12 cellular contexts compared by ENCODE assay signal in genomic region chr19:35196872-35197271, GRCh38. TPM values are rescaled to one million over a fixed set of nuclear protein-coding genes. Genes with fewer than 3 reads are reported as not detected.
"Had no signal": no experiment of that assay in that cellular context is flagged by ENCODE, and none has a peak within 500 bp of the region (broad histone marks: within the 10 kb centered on the region; RNA-seq: fewer than 3 reads in every experiment).

No MANE protein-coding gene starts in this region.

RNA-seq across cellular contexts. Expression of gene FAM187B, which starts 31.7 kb away (rescaled TPM):
- total RNA-seq: activated CD8-positive, alpha-beta T cell treated with anti-CD3 and anti-CD28 coated beads for 36 hours; fibroblast of villous mesenchyme; heart left ventricle; left ventricle myocardium inferior; lung microvascular endothelial cell; mesothelial cell of epicardium; pancreas; smooth muscle cell; suprapubic skin; T-helper 2 cell treated with Interferon-gamma antibody and Interleukin-4, amounts not matched to agents 100 ng/mL and 5 ng/mL, for 36 hours; upper lobe of right lung had no signal
- polyA plus RNA-seq: pancreas, smooth muscle cell had no signal

RNA-seq across cellular contexts. Expression of gene FXYD7, which starts 53.8 kb away (rescaled TPM):
- total RNA-seq: left ventricle myocardium inferior, lung microvascular endothelial cell, prostate gland, smooth muscle cell had no signal
- polyA plus RNA-seq: heart left ventricle, smooth muscle cell had no signal

RNA-seq across cellular contexts. Expression of gene FXYD1, which starts 58.2 kb away (rescaled TPM):
- total RNA-seq: fibroblast of villous mesenchyme, lung microvascular endothelial cell had no signal
